23 cellular contexts compared by ENCODE assay signal in the genomic region with DNA sequence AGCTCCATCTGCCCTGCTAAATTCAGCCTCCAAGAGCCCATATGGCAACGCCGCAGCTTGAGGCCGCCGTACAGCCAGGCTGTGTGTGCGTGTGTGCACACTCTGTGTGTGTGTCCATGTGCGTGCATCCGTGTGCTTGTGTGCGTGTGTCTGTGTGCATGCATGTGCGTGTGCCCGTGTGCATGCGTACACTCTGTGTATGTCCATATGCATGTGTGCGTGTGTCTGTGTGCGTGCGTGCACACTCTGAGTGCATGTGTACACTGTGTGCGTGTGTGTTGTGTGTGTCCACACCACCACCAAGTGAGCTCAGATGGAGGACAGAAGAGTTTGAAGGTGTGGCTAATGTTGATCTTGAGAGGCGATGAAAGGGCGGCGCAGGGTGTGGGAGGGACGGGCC. TPM values are rescaled to one million over a fixed set of nuclear protein-coding genes. Genes with fewer than 3 reads are reported as not detected.
DNase-seq lines count a peak whose midpoint lies in the region; ATAC-seq, FAIRE-seq and TF ChIP-seq lines count a peak whose summit lies in the region.
"Had no signal": no experiment of that assay in that cellular context is flagged by ENCODE, and none has a peak within 500 bp of the region (broad histone marks: within the 10 kb centered on the region; RNA-seq: fewer than 3 reads in every experiment).

No MANE protein-coding gene starts in this region.

- TF ChIP-seq POLR2A in GM12878 (IDR thresholded peaks at IDR 0.05; ENCODE audit: low read depth, low read length), result no peak
- no peak for TF ChIP-seq POLR2A in spleen (IDR thresholded peaks at IDR 0.05)

- BruUV-seq in GM12878 (replicated peaks; lab: Mats Ljungman, UMichigan), result no TSS peak

- SMC1A ChIA-PET in GM12878 (lab: Charles Lee; ENCODE audit: uncharacterized antibody, unreplicated experiment), result no interaction called here

- RAD21 ChIA-PET in GM12878 (lab: Charles Lee; ENCODE audit: unreplicated experiment), result interaction anchor here (1.1 kb wide), 1 partner anchor 164 kb away, joined by 4 read pairs; no protein-coding TSS in a partner anchor

- H3K79me2 ChIP-seq in GM12878 (ENCODE audit: control insufficient read depth, insufficient read depth, low read length), result no peaks in the 10 kb centered on the region

- in situ Hi-C loops in GM12878 (cut with MboI), result no loop called here

- TF ChIP-seq EP300 in GM12878 (IDR thresholded peaks at IDR 0.05; ENCODE audit: borderline replicate concordance in 1 of 2, control insufficient read depth in 1 of 2, low read depth in 2 of 2, low read length in 2 of 2), result no peak

- no peak for TF ChIP-seq CTCF in HEK293 (tag by site-specific recombination; IDR thresholded peaks at IDR 0.05)
- TF ChIP-seq CTCF in GM12878 (IDR thresholded peaks at IDR 0.05 in 2 of 3, conservative IDR thresholded peaks at IDR 0.05 in 1 of 3; ENCODE audit: control insufficient read depth in 2 of 3, extremely low read depth in 1 of 3, insufficient read depth in 1 of 3, low read depth in 3 of 3, low read length in 3 of 3), result no peak
- TF ChIP-seq CTCF in kidney (IDR thresholded peaks at IDR 0.05; ENCODE audit: borderline replicate concordance, extremely low read depth, insufficient read depth), result no peak
- TF ChIP-seq CTCF in spleen (IDR thresholded peaks at IDR 0.05 in 8 of 11, conservative IDR thresholded peaks at IDR 0.05 in 3 of 11), result no peak
- no peak for TF ChIP-seq CTCF in mucosa of descending colon (IDR thresholded peaks at IDR 0.05)
- TF ChIP-seq CTCF in BE2C (IDR thresholded peaks at IDR 0.05; ENCODE audit: low read depth, low read length), result no peak

- H3K4me3 ChIP-seq in HEK293 (ENCODE audit: low read depth, low read length) (no peak overlapping the region), GM12878 (no peak overlapping the region), kidney (ENCODE audit: low read length in 2 of 2) (no peak overlapping the region), spleen (no peak overlapping the region), mucosa of descending colon (no peak overlapping the region), BE2C (ENCODE audit: low read depth, low read length) (no peak overlapping the region)
- H3K4me3 ChIP-seq: HAP-1 had no signal

- intact Hi-C loops in GM12878 (cut with micrococcal nuclease; ENCODE audit: unreplicated experiment), result no loop called here
- intact Hi-C loops in kidney (cut with DNase I), result no loop called here
- intact Hi-C loops in spleen (cut with DNase I; ENCODE audit: low total_unique reads), result no loop called here
- intact Hi-C loops in mucosa of descending colon (cut with DNase I, micrococcal nuclease), result no loop called here

- FAIRE-seq in GM12878 (lab: Jason Lieb, UNC) (no peak), kidney (lab: Jason Lieb, UNC) (no peak)
- FAIRE-seq: D721Med, G401.6, GM12892, GM19239 had no signal

- 75% methylated on average over 19 of the region's 19 CpGs for WGBS in GM12878 (ENCODE audit: insufficient coverage, insufficient replicate concordance, low lambda C conversion rate, missing lambda C conversion rate)
- 83 to 94% (median 90%) methylated on average over 17 to 19 of the region's 19 CpGs for WGBS in spleen, 5 donors

- H3K4me1 ChIP-seq in HEK293 (ENCODE audit: control insufficient read depth, insufficient read depth, low read length) (no peaks in the 10 kb centered on the region), GM12878 (ENCODE audit: control insufficient read depth, insufficient read depth, low read length) (no peaks in the 10 kb centered on the region), kidney (ENCODE audit: control insufficient read depth in 1 of 2, insufficient read depth in 1 of 2, low read depth in 1 of 2, low read length in 2 of 2) (no peaks in the 10 kb centered on the region), spleen (peaks cover 0 to 6% (median 0%) of the 10 kb centered on the region in 6 donors), mucosa of descending colon (ENCODE audit: low read depth) (no peaks in the 10 kb centered on the region), BE2C (no peaks in the 10 kb centered on the region)
- H3K4me1 ChIP-seq: HAP-1 had no signal

- CTCF ChIA-PET in HEK293 (lab: Yijun Ruan, JAX) (interaction anchor here (0.5 to 0.8 kb wide), 2 partner anchors 78 to 114 kb away, joined by 3 read pairs; no protein-coding TSS in a partner anchor), GM12878 (lab: Yijun Ruan, JAX) (no interaction called here)

- TF ChIP-seq RAD21 in GM12878 (IDR thresholded peaks at IDR 0.05; ENCODE audit: insufficient read depth, low read depth, low read length), result no peak

- no peaks in the 10 kb centered on the region for H3K27me3 ChIP-seq in GM12878 (replicated peaks in 1 of 2; ENCODE audit: control insufficient read depth in 2 of 2, insufficient read depth in 2 of 2, low read length in 1 of 2)
- H3K27me3 ChIP-seq in spleen (replicated peaks in 1 of 7), result no peaks in the 10 kb centered on the region
- no peaks in the 10 kb centered on the region for H3K27me3 ChIP-seq in BE2C

- H3K9ac ChIP-seq in GM12878 (ENCODE audit: control insufficient read depth, insufficient read depth, low read length) (no peak overlapping the region), kidney (ENCODE audit: low read length in 2 of 2) (no peak overlapping the region)

- no peak overlapping the region for H3K27ac ChIP-seq in HEK293 (ENCODE audit: extremely low read depth, low read depth, low read length)
- no peak overlapping the region for H3K27ac ChIP-seq in GM12878 (ENCODE audit: control insufficient read depth, insufficient read depth)
- H3K27ac ChIP-seq in kidney (ENCODE audit: low read depth in 2 of 2, low read length in 2 of 2), result no peak overlapping the region
- H3K27ac ChIP-seq in spleen, result no peak overlapping the region
- H3K27ac ChIP-seq: C4-2B, HL-60 had no signal

- DNase-seq in GM12878 (ENCODE audit: low read depth, low spot score), result no peak
- peak; percentile 38 for DNase-seq in kidney
- peak; percentile 43 for DNase-seq in spleen
- no peak for DNase-seq in AG20443 (ENCODE audit: low spot score)
- DNase-seq in mucosa of descending colon, result no peak
- no peak for DNase-seq in BE2C
- DNase-seq: ACHN; CD4-positive, alpha-beta memory T cell; COR-L47; DMS153; DMS79 treated with DMSO at 0.1 percent for 48 hours; EL; GOT3; HFFc6; KBM-7 had no signal

- no peak overlapping the region for H2AFZ ChIP-seq in GM12878 (ENCODE audit: control insufficient read depth, low read depth, low read length)

- no peak overlapping the region for H3K4me2 ChIP-seq in GM12878 (ENCODE audit: control insufficient read depth, insufficient read depth)

- H3K9me3 ChIP-seq in HEK293 (ENCODE audit: control insufficient read depth, insufficient read depth, low read depth, low read length) (no peaks in the 10 kb centered on the region), GM12878 (replicated peaks; ENCODE audit: control insufficient read depth, insufficient read depth, low read length) (no peaks in the 10 kb centered on the region), kidney (ENCODE audit: control insufficient read depth in 1 of 2, low read length in 2 of 2) (no peaks in the 10 kb centered on the region), spleen (no peaks in the 10 kb centered on the region), mucosa of descending colon (no peaks in the 10 kb centered on the region), BE2C (no peaks in the 10 kb centered on the region)
- H3K9me3 ChIP-seq: HAP-1 had no signal

- H3K36me3 ChIP-seq in HEK293 (ENCODE audit: control insufficient read depth in 2 of 2, insufficient read depth in 1 of 2, low read length in 2 of 2) (no peaks in the 10 kb centered on the region), GM12878 (ENCODE audit: control insufficient read depth in 2 of 2, insufficient read depth in 2 of 2, low read length in 1 of 2) (no peaks in the 10 kb centered on the region), kidney (ENCODE audit: control insufficient read depth in 1 of 2, insufficient read depth in 2 of 2, low read length in 2 of 2) (no peaks in the 10 kb centered on the region), spleen (no peaks in the 10 kb centered on the region), mucosa of descending colon (ENCODE audit: low read depth) (no peaks in the 10 kb centered on the region), BE2C (no peaks in the 10 kb centered on the region)
- H3K36me3 ChIP-seq: HAP-1 had no signal

- H4K20me1 ChIP-seq in GM12878 (ENCODE audit: control insufficient read depth, insufficient read depth), result no peaks in the 10 kb centered on the region

- ATAC-seq in GM12878, result no peak
- ATAC-seq in mucosa of descending colon, result no peak

- POLR2A ChIA-PET in HEK293 (lab: Yijun Ruan, JAX), result interaction anchor here (0.5 kb wide), 1 partner anchor 11 kb away, joined by 5 read pairs; no protein-coding TSS in a partner anchor
- POLR2A ChIA-PET in GM12878 (lab: Charles Lee), result no interaction called here

TF ChIP-seq in HEK293, 187 proteins besides CTCF, POLR2A, EP300 and RAD21 (continues in another document):
- TF ChIP-seq KLF1 (tag by site-specific recombination; IDR thresholded peaks at IDR 0.05) (peak; percentile 45; the same call in 1 of the 2 replicates), ZNF785 (tag by site-specific recombination; IDR thresholded peaks at IDR 0.05) (no peak)

RNA-seq across cellular contexts. Expression of a gene that starts 30.0 kb away (rescaled TPM):
- not detected in 2 replicates for total RNA-seq in GM12878 (2013; cell fraction: nucleolus; rRNA removed)
- total RNA-seq in GM12878 (2014; rRNA removed), result 0.16 and 0.45 TPM in 2 replicates
- total RNA-seq in GM12878 (2014; rRNA removed; fragmentation: Illumina TruSeq; extraction: Trizol), result 0.97 and 2.6 TPM in 2 replicates
- 1.3 and 1.6 TPM in 2 replicates for total RNA-seq in GM12878 (2021)
- polyA plus RNA-seq in GM12878 (2011; ENCODE audit: low read depth), result 0.51 TPM
- 0.37 and 0.55 TPM in 2 replicates for polyA plus RNA-seq in GM12878 (2011; rRNA removed)
- polyA plus RNA-seq in GM12878 (2011; cell fraction: cytosol; rRNA removed), result 0.34 and 0.65 TPM in 2 replicates
- 0.15 and 0.22 TPM in 2 replicates for polyA plus RNA-seq in GM12878 (2011; cell fraction: nucleus; rRNA removed)
- polyA plus RNA-seq in GM12878 (2012), result 0.52 and 1.3 TPM in 2 replicates
- polyA plus RNA-seq in GM12878 (2014; fragmentation: Illumina TruSeq; extraction: Trizol), result 0.79 and 0.95 TPM in 2 replicates
- polyA plus RNA-seq in GM12878 (2014; fragmentation: Nextera tagmentation; extraction: Ambion mirVana), result under 1 TPM; 0.63 to 0.69 TPM
- polyA plus RNA-seq in GM12878 (2014; rRNA removed), result 1.4 and 1.6 TPM in 2 replicates
- polyA plus RNA-seq in GM12878 (2016; fragmentation: Nextera tagmentation; extraction: Ambion mirVana), result 1 to 10 TPM in 1 of 2 experiments, under 1 TPM in 1; 0.86 to 1.9 TPM
- polyA minus RNA-seq in GM12878 (2011; rRNA and poly(A)+ RNA removed), result not detected in 2 replicates
- not detected in 2 replicates for polyA minus RNA-seq in GM12878 (2011; cell fraction: cytosol; rRNA and poly(A)+ RNA removed)
- polyA minus RNA-seq in GM12878 (2011; cell fraction: nucleus; rRNA and poly(A)+ RNA removed), result not detected in 2 replicates
- 0.63 TPM for total RNA-seq in kidney
- polyA plus RNA-seq in kidney (ENCODE audit: insufficient read depth, low read depth, low replicate concordance), result 3.9 TPM
- 1 to 10 TPM in 2 of 7 donors, not detected in 5; 1.0 to 1.4 TPM for total RNA-seq in spleen
- 1 to 10 TPM in 2 of 3 donors, under 1 TPM in 1; 0.91 to 2.2 (median 1.4) TPM for polyA plus RNA-seq in spleen
- total RNA-seq in mucosa of descending colon, result not detected
- polyA plus RNA-seq in BE2C (2012; ENCODE audit: insufficient read depth, insufficient read length, low read depth), result 0.43 TPM
- total RNA-seq: HFFc6 had no signal

Comparison
In these comparisons a context has a peak if more than half of its experiments do, and no peak if none do; other contexts are left out.
1. DNase-seq: peak in kidney (single experiment) and spleen (single experiment); none in GM12878 (single experiment), AG20443 (single experiment), mucosa of descending colon (0 of 3) and BE2C (single experiment).